ENCODE assay signal across 8 cellular contexts in genomic region chr1:75724472-75725022, GRCh38. TPM values are rescaled to one million over a fixed set of nuclear protein-coding genes. Genes with fewer than 3 reads are reported as not detected.
DNase-seq lines count a peak whose midpoint lies in the region; ATAC-seq and TF ChIP-seq lines count a peak whose summit lies in the region.

Gene ACADM (plus strand): TSS chr1:75724709. CDS start chr1:75724788, 79 bp downstream.

- no peaks in the 10 kb centered on the region for H3K27me3 Mint-ChIP-seq in activated T-helper 17 cell treated with anti-CD3 and anti-CD28 coated beads, Interleukin-2, amount 50 U/mL, for 72 hours
- H3K27me3 Mint-ChIP-seq in natural killer cell (ENCODE audit: low read depth in 2 of 2) = peaks cover 0 to 2% of the 10 kb centered on the region in 2 donors

- H3K79me2 ChIP-seq in DND-41 (ENCODE audit: insufficient read depth, low read length) = peaks cover 53% of the 10 kb centered on the region
- H3K79me2 ChIP-seq in fibroblast of lung (ENCODE audit: control insufficient read depth, insufficient read depth, low read length) = peaks cover 22% of the 10 kb centered on the region

- H3K4me2 ChIP-seq in DND-41 (ENCODE audit: insufficient read depth, low read length) (peak within 1 kb of the TSS; percentile 74), fibroblast of lung (ENCODE audit: extremely low read depth, insufficient read depth, low read length) (peak within 1 kb of the TSS; percentile 88)

- H2AFZ ChIP-seq in DND-41 (ENCODE audit: low read depth, low read length) = peak within 1 kb of the TSS; percentile 96
- H2AFZ ChIP-seq in fibroblast of lung (ENCODE audit: low read length) = peak within 1 kb of the TSS; percentile 94

- in situ Hi-C loops in KBM-7 (cut with MboI; ENCODE audit: low pct_unique_long_range_greater_than_20kb, low sequenced_read_pairs) = no loop called here

- H3K9me3 ChIP-seq in DND-41 (ENCODE audit: insufficient read depth, low read length, severe bottlenecking) (no peaks in the 10 kb centered on the region), fibroblast of lung (ENCODE audit: control insufficient read depth, insufficient read depth, low read depth, low read length) (no peaks in the 10 kb centered on the region)

- peak; percentile 92 for ATAC-seq in DND-41 (ENCODE audit: insufficient read depth, low read depth)
- ATAC-seq in GM21723 (IDR thresholded peaks at IDR 0.05; ENCODE audit: unreplicated experiment) = peak; percentile 85
- ATAC-seq in activated T-helper 17 cell treated with anti-CD3 and anti-CD28 coated beads, Interleukin-2, amount 50 U/mL, for 72 hours (replicated peaks) = peak; percentile 95
- ATAC-seq in natural killer cell = peak; percentile 91 to 96 (median 94)

- H3K36me3 ChIP-seq in DND-41 (ENCODE audit: insufficient read depth, low read length) (0 out of 2 replicates have a peak, but pooled peaks cover 5% of the 10 kb centered on the region), fibroblast of lung (ENCODE audit: control insufficient read depth, insufficient read depth, low read length) (no peaks in the 10 kb centered on the region)

- no peaks in the 10 kb centered on the region for H3K9me3 Mint-ChIP-seq in activated T-helper 17 cell treated with anti-CD3 and anti-CD28 coated beads, Interleukin-2, amount 50 U/mL, for 72 hours
- H3K9me3 Mint-ChIP-seq in natural killer cell = no peaks in the 10 kb centered on the region

- H3K9ac ChIP-seq in DND-41 (ENCODE audit: low read depth, low read length) (peak within 1 kb of the TSS; percentile 94), fibroblast of lung (ENCODE audit: insufficient read depth, low read length) (peak within 1 kb of the TSS; percentile 76)

- TF ChIP-seq CTCF in DND-41 (IDR thresholded peaks at IDR 0.05; ENCODE audit: borderline replicate concordance, extremely low read depth, low read length, poor library complexity, severe bottlenecking) (no peak), fibroblast of lung (conservative IDR thresholded peaks at IDR 0.05 in 1 of 2, IDR thresholded peaks at IDR 0.05 in 1 of 2; ENCODE audit: low read depth in 1 of 2, low read length in 2 of 2) (no peak), natural killer cell (IDR thresholded peaks at IDR 0.05) (no peak)

- no peaks in the 10 kb centered on the region for H3K27me3 ChIP-seq in DND-41 (ENCODE audit: insufficient read depth, low read length, poor library complexity)
- H3K27me3 ChIP-seq in fibroblast of lung (ENCODE audit: control insufficient read depth, insufficient read depth, low read length) = no peaks in the 10 kb centered on the region

- peak; percentile 88 for DNase-seq in DND-41
- peak; percentile 89 for DNase-seq in KBM-7
- DNase-seq in RPMI7951 (ENCODE audit: low read depth) = peak; percentile 90
- DNase-seq in fibroblast of lung (ENCODE audit: low read depth in 2 of 2) = peak; percentile 77 to 81
- peak; percentile 75 for DNase-seq in natural killer cell
- DNase-seq in stimulated activated naive CD4-positive, alpha-beta T cell treated with Interleukin-2 at 50 U/mL for 16 hours (lab: John Stamatoyannopoulos, UW) = peak; percentile 77

- H3K27ac ChIP-seq in DND-41 (ENCODE audit: low read length) (peak within 1 kb of the TSS; percentile 98), fibroblast of lung (ENCODE audit: insufficient read depth, low read length) (peak within 1 kb of the TSS; percentile 81)

- H3K4me3 Mint-ChIP-seq in activated T-helper 17 cell treated with anti-CD3 and anti-CD28 coated beads, Interleukin-2, amount 50 U/mL, for 72 hours = peak within 1 kb of the TSS; percentile 86
- peak within 1 kb of the TSS; percentile 97 for H3K4me3 Mint-ChIP-seq in natural killer cell

- H4K20me1 ChIP-seq in DND-41 (ENCODE audit: insufficient read depth, low read length) (no peaks in the 10 kb centered on the region; the same call in 1 of the 2 replicates), fibroblast of lung (ENCODE audit: control insufficient read depth, extremely low read depth, insufficient read depth, low read length) (no peaks in the 10 kb centered on the region)

- H3K27ac Mint-ChIP-seq in activated T-helper 17 cell treated with anti-CD3 and anti-CD28 coated beads, Interleukin-2, amount 50 U/mL, for 72 hours = peak within 1 kb of the TSS; percentile 84
- H3K27ac Mint-ChIP-seq in natural killer cell = peak within 1 kb of the TSS; percentile 83 to 99

- H3K4me1 ChIP-seq in DND-41 (ENCODE audit: insufficient read depth, low read length) (peaks cover 38% of the 10 kb centered on the region), fibroblast of lung (ENCODE audit: control insufficient read depth, extremely low read depth, insufficient read depth, low read length) (peaks cover 2% of the 10 kb centered on the region)

- intact Hi-C loops in natural killer cell (cut with micrococcal nuclease) = loop anchor here (1.0 kb wide), 1 partner anchor 62 kb away; the partner anchor contains the start of gene RABGGTB

- peaks cover 6% of the 10 kb centered on the region for H3K4me1 Mint-ChIP-seq in activated T-helper 17 cell treated with anti-CD3 and anti-CD28 coated beads, Interleukin-2, amount 50 U/mL, for 72 hours
- H3K4me1 Mint-ChIP-seq in natural killer cell = peaks cover 30 to 41% of the 10 kb centered on the region in 2 donors

- H3K4me3 ChIP-seq in DND-41 (ENCODE audit: low read depth in 1 of 2, low read length in 2 of 2) (peak within 1 kb of the TSS; percentile 76 to 95), fibroblast of lung (replicated peaks in 1 of 4; ENCODE audit: control extremely low read depth in 1 of 4, insufficient read depth in 1 of 4, low read depth in 3 of 4, low read length in 4 of 4) (peak within 1 kb of the TSS; percentile 85 to 94 (median 90))

- no peaks in the 10 kb centered on the region for H3K36me3 Mint-ChIP-seq in activated T-helper 17 cell treated with anti-CD3 and anti-CD28 coated beads, Interleukin-2, amount 50 U/mL, for 72 hours (ENCODE audit: low read depth)
- no peaks in the 10 kb centered on the region for H3K36me3 Mint-ChIP-seq in natural killer cell

RNA-seq across cellular contexts. Expression of gene ACADM, which starts in this region (rescaled TPM):
- 34.7 and 53.2 TPM in 2 replicates for total RNA-seq in RPMI7951 (2014; rRNA removed; shearing (Covaris generic))
- total RNA-seq in activated T-helper 17 cell treated with anti-CD3 and anti-CD28 coated beads, Interleukin-2, amount 50 U/mL, for 72 hours = 10 to 100 TPM; 41.3 to 61.9 TPM
- 29.9 and 36.7 TPM in 2 replicates for total RNA-seq in fibroblast of lung
- polyA plus RNA-seq in fibroblast of lung = 29.9 and 31.7 TPM in 2 replicates
- 20.4 and 22.5 TPM in 2 replicates for polyA plus RNA-seq in fibroblast of lung (2012)
- 5.2 TPM in 1 of 2 replicates, not detected in the other for polyA minus RNA-seq in fibroblast of lung (ENCODE audit: low replicate concordance)
- total RNA-seq in natural killer cell = 10 to 100 TPM; 15.2 to 20.9 (median 17.7) TPM

Comparison
In these comparisons a context has a peak if more than half of its experiments do, and no peak if none do; other contexts are left out.
1. Peak in every context shown above with its lines: DNase-seq, ATAC-seq, H3K4me3 ChIP-seq and H3K27ac ChIP-seq.